In the genomic region with DNA sequence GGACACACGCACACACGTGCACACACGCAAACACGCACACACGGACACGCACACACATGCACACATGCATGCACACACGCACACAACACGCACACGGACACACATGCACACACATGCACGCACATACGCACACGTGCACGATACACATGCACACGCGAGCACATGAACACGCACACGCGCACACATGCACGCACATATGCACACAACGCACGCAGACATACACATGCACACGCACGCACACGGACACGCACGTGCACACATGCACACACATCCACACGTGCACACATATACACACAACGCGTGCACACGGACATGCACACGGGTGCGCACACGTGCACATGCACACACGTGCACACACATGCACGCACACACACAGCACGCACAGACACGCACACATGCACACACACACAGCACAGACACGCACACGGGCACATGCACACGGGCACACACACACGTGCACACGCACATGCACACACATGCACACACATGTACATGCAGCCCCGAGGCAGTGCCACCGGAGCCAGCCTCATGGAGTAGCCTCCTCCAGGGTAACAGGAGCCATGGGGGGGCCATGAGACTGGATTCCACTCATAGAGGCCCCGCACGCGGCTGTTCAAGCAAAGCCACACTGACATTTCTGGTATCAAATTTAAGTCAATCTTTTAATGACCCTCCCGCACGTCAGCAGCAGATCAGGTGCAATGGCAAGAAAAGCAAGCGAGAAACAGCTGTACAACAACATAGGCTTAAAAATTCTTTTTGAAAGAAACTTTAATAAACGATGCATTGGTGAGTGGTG, we compare ENCODE assay signal across 17 cellular contexts.
"Had no signal": no experiment of that assay in that cellular context is flagged by ENCODE, and none has a peak within 500 bp of the region (broad histone marks: within the 10 kb centered on the region; RNA-seq: fewer than 3 reads in every experiment).

No MANE protein-coding gene starts in this region.

- H3K36me3 Mint-ChIP-seq: activated naive CD8-positive, alpha-beta T cell; immature natural killer cell had no signal

- FAIRE-seq: pancreas had no signal

- ATAC-seq: activated CD8-positive, alpha-beta T cell treated with anti-CD3 and anti-CD28 coated beads, Interleukin-2, amount 10 ng/mL, durations not matched to agents 7 days and 5 days; activated T-cell treated with anti-CD3 and anti-CD28 coated beads, Interleukin-2, amount 50 U/mL, for 72 hours; body of pancreas; esophagus mucosa; pancreas had no signal

- H3K9me3 Mint-ChIP-seq: immature natural killer cell had no signal

- H3K27me3 Mint-ChIP-seq: activated naive CD8-positive, alpha-beta T cell had no signal

- H3K4me3 Mint-ChIP-seq: activated CD8-positive, alpha-beta T cell treated with anti-CD3 and anti-CD28 coated beads, Interleukin-2, amount 10 ng/mL, durations not matched to agents 7 days and 5 days; activated naive CD8-positive, alpha-beta T cell; activated T-cell treated with anti-CD3 and anti-CD28 coated beads, Interleukin-2, amount 50 U/mL, for 72 hours; immature natural killer cell had no signal

- H3K27ac Mint-ChIP-seq: activated CD8-positive, alpha-beta T cell treated with anti-CD3 and anti-CD28 coated beads, Interleukin-2, amount 10 ng/mL, durations not matched to agents 7 days and 5 days; activated naive CD8-positive, alpha-beta T cell; activated T-cell treated with anti-CD3 and anti-CD28 coated beads, Interleukin-2, amount 50 U/mL, for 72 hours had no signal

- DNase-seq: activated CD4-positive, alpha-beta T cell treated with anti-CD3 and anti-CD28 coated beads for 48 hours; activated CD8-positive, alpha-beta memory T cell treated with anti-CD3 and anti-CD28 coated beads, Interleukin-2, amount 50 U/mL, for 48 hours; activated CD8-positive, alpha-beta T cell treated with anti-CD3 and anti-CD28 coated beads, Interleukin-2, amount 10 ng/mL, durations not matched to agents 7 days and 5 days; activated gamma-delta T cell treated with Interleukin-2 at 50 U/mL for 16 hours; activated T-cell treated with anti-CD3 and anti-CD28 coated beads, Interleukin-2, amount 50 U/mL, for 72 hours; amygdala; body of pancreas; central memory CD4-positive, alpha-beta T cell; immature natural killer cell; midbrain; pancreas; sigmoid colon; spleen; T-helper 2 cell; uterus had no signal
